ENCODE assay signal across 23 cellular contexts in the genomic region with DNA sequence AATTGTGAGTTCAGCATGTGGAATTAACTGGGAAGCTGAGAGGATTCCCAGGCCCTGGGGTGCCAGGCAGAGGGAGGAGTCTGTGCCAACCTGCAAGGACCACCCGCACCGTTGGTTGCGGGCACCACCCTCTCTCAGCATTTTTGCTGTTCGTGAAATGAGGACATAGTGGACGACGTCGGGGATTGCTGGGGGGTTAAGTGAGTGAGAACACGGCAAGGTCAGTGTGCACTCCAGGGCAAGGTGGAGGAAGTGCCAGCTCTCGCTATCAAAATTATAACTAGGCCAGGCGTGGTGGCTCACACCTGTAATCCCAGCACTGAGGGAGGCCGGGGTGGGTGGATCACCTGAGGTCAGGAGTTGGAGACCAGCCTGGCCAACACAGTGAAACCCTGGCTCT. TPM values are rescaled to one million over a fixed set of nuclear protein-coding genes. Genes with fewer than 3 reads are reported as not detected.
DNase-seq lines count a peak whose midpoint lies in the region; ATAC-seq and TF ChIP-seq lines count a peak whose summit lies in the region.
"Had no signal": no experiment of that assay in that cellular context is flagged by ENCODE, and none has a peak within 500 bp of the region (broad histone marks: within the 10 kb centered on the region; RNA-seq: fewer than 3 reads in every experiment).

No MANE protein-coding gene starts in this region.

- intact Hi-C loops in PC-9 (cut with micrococcal nuclease; ENCODE audit: unreplicated experiment) = loop anchor here (10.0 kb wide), 1 partner anchor 143 kb away; no protein-coding TSS in a partner anchor
- intact Hi-C loops in lower leg skin (cut with DNase I; ENCODE audit: low total_unique reads) = no loop called here

- peak overlapping the region; percentile 99 for H3K4me2 ChIP-seq in PC-9

- DNase-seq in PC-9 (no peak), lower leg skin (ENCODE audit: low spot score in 2 of 2) (no peak), suprapubic skin (ENCODE audit: low spot score in 2 of 2) (no peak), NCI-H82 treated with DMSO at 0.1 percent for 48 hours (lab: John Stamatoyannopoulos, UW; ENCODE audit: unreplicated experiment) (no peak), NCI-H2081 (lab: John Stamatoyannopoulos, UW) (no peak)
- DNase-seq: ACHN; activated CD8-positive, alpha-beta memory T cell treated with anti-CD3 and anti-CD28 coated beads, Interleukin-2, amount 50 U/mL, for 4 hours; activated effector memory CD4-positive, alpha-beta T cell treated with Interleukin-2 at 50 U/mL for 16 hours; C1 segment of cervical spinal cord; GM23248; left cardiac atrium; stimulated activated CD4-positive, alpha-beta T cell treated with anti-CD3 and anti-CD28 coated beads, Interleukin-12 subunit alpha, Interleukin-12 subunit beta, amount 100 ng/mL, for 4 hours had no signal

- TF ChIP-seq POLR2A in lower leg skin (IDR thresholded peaks at IDR 0.05) (no peak), suprapubic skin (IDR thresholded peaks at IDR 0.05) (no peak)

- no peak for TF ChIP-seq EP300 in suprapubic skin (IDR thresholded peaks at IDR 0.05)

- H3K36me3 ChIP-seq in PC-9 (ENCODE audit: low read depth) = peaks cover 4% of the 10 kb centered on the region; the same call in 1 of the 2 replicates
- H3K36me3 ChIP-seq in duodenal mucosa (ENCODE audit: control insufficient read depth in 1 of 2, insufficient read depth in 2 of 2, low read length in 2 of 2) = no peaks in the 10 kb centered on the region
- H3K36me3 ChIP-seq in suprapubic skin = peaks cover 7% of the 10 kb centered on the region
- H3K36me3 ChIP-seq: gastroesophageal sphincter, neutrophil, SJSA1 had no signal

- H3K27me3 ChIP-seq in PC-9 (ENCODE audit: insufficient read depth, low read depth) (no peaks in the 10 kb centered on the region), duodenal mucosa (ENCODE audit: control insufficient read depth in 1 of 2, insufficient read depth in 2 of 2, low read length in 2 of 2) (no peaks in the 10 kb centered on the region), suprapubic skin (no peaks in the 10 kb centered on the region)
- H3K27me3 ChIP-seq: SJSA1 had no signal

- no peak for TF ChIP-seq CTCF in PC-9 (conservative IDR thresholded peaks at IDR 0.05)
- TF ChIP-seq CTCF in lower leg skin (IDR thresholded peaks at IDR 0.05) = no peak
- TF ChIP-seq CTCF in suprapubic skin (IDR thresholded peaks at IDR 0.05) = no peak

- BruUV-seq in PC-9 (replicated peaks; lab: Mats Ljungman, UMichigan) = no TSS peak

- no peaks in the 10 kb centered on the region for H4K20me1 ChIP-seq in PC-9 (ENCODE audit: insufficient read depth)

- H3K9me3 ChIP-seq in PC-9 (ENCODE audit: insufficient read depth, low read depth) (no peaks in the 10 kb centered on the region), duodenal mucosa (ENCODE audit: control insufficient read depth in 1 of 2, low read length in 2 of 2) (no peaks in the 10 kb centered on the region), suprapubic skin (no peaks in the 10 kb centered on the region)
- H3K9me3 ChIP-seq: gastroesophageal sphincter, neutrophil, SJSA1 had no signal

- H3K27ac ChIP-seq in PC-9 (peak overlapping the region; percentile 90), duodenal mucosa (ENCODE audit: low read depth, low read length) (peak overlapping the region; percentile 36), suprapubic skin (peak overlapping the region; percentile 88)
- H3K27ac ChIP-seq: GM23248, neutrophil, SJSA1 had no signal

- H2AFZ ChIP-seq in PC-9 = no peak overlapping the region
- H2AFZ ChIP-seq: GM23248 had no signal

- WGBS in lower leg skin, 2 donors = 35% methylated on average over 11 of the region's 11 CpGs
- 63% methylated on average over 11 of the region's 11 CpGs for WGBS in suprapubic skin

- peaks cover 69% of the 10 kb centered on the region for H3F3A ChIP-seq in PC-9 (ENCODE audit: insufficient read depth, low read depth)

- H3K27ac Mint-ChIP-seq in activated T-helper 17 cell treated with anti-CD3 and anti-CD28 coated beads, Interleukin-2, amount 50 U/mL, for 72 hours = no peak overlapping the region
- H3K27ac Mint-ChIP-seq: T-helper 1 cell treated with Interleukin-12 subunit alpha and Interleukin-12 subunit beta and Interleukin-4 antibody, amounts not matched to agents 30 μg/mL and 1 μg/mL, for 36 hours had no signal

- H3K9me3 Mint-ChIP-seq in activated T-helper 17 cell treated with anti-CD3 and anti-CD28 coated beads, Interleukin-2, amount 50 U/mL, for 72 hours = no peaks in the 10 kb centered on the region
- H3K9me3 Mint-ChIP-seq: brain; T-helper 1 cell treated with Interleukin-12 subunit alpha and Interleukin-12 subunit beta and Interleukin-4 antibody, amounts not matched to agents 30 μg/mL and 1 μg/mL, for 36 hours had no signal

- POLR2A ChIA-PET in PC-9 (lab: Charles Lee; ENCODE audit: unreplicated experiment) = no interaction called here

- H3K9ac ChIP-seq in duodenal mucosa (ENCODE audit: low read depth in 1 of 2, low read length in 2 of 2) = peak overlapping the region in 1 of 2 donors; percentile 86
- H3K9ac ChIP-seq: GM23248 had no signal

- H3K27me3 Mint-ChIP-seq in activated T-helper 17 cell treated with anti-CD3 and anti-CD28 coated beads, Interleukin-2, amount 50 U/mL, for 72 hours = no peaks in the 10 kb centered on the region

- peaks cover 5% of the 10 kb centered on the region for H3K4me1 Mint-ChIP-seq in activated T-helper 17 cell treated with anti-CD3 and anti-CD28 coated beads, Interleukin-2, amount 50 U/mL, for 72 hours

- peaks cover 51% of the 10 kb centered on the region for H3K79me2 ChIP-seq in PC-9 (ENCODE audit: low read depth)

- H3K4me3 ChIP-seq in PC-9 (peak overlapping the region; percentile 89), duodenal mucosa (ENCODE audit: low read depth in 1 of 2, low read length in 2 of 2) (peak overlapping the region in 1 of 2 donors; percentile 91), lower leg skin (ENCODE audit: low read depth, poor library complexity, severe bottlenecking) (peak overlapping the region; percentile 14), suprapubic skin (peak overlapping the region; percentile 57)
- H3K4me3 ChIP-seq: GM23248, K562, SJSA1 had no signal

- no peak overlapping the region for H3K4me3 Mint-ChIP-seq in activated T-helper 17 cell treated with anti-CD3 and anti-CD28 coated beads, Interleukin-2, amount 50 U/mL, for 72 hours
- H3K4me3 Mint-ChIP-seq: T-helper 1 cell treated with Interleukin-12 subunit alpha and Interleukin-12 subunit beta and Interleukin-4 antibody, amounts not matched to agents 30 μg/mL and 1 μg/mL, for 36 hours had no signal

- H3K36me3 Mint-ChIP-seq in activated T-helper 17 cell treated with anti-CD3 and anti-CD28 coated beads, Interleukin-2, amount 50 U/mL, for 72 hours (ENCODE audit: low read depth) = no peaks in the 10 kb centered on the region
- H3K36me3 Mint-ChIP-seq: brain had no signal

- no peaks in the 10 kb centered on the region for H3K9me2 ChIP-seq in PC-9 (ENCODE audit: insufficient read depth)

- CTCF ChIA-PET in PC-9 (lab: Charles Lee) = interaction anchor here (0.6 kb wide), 2 partner anchors 18 to 122 kb away, joined by 3 to 4 read pairs; no protein-coding TSS in a partner anchor

- H3K4me1 ChIP-seq in PC-9 (replicated peaks; ENCODE audit: insufficient read depth) = peaks cover 79% of the 10 kb centered on the region
- peaks cover 44 to 62% of the 10 kb centered on the region in 2 donors for H3K4me1 ChIP-seq in duodenal mucosa (ENCODE audit: control insufficient read depth in 1 of 2, insufficient read depth in 2 of 2, low read length in 2 of 2)
- H3K4me1 ChIP-seq in suprapubic skin = peaks cover 69% of the 10 kb centered on the region
- H3K4me1 ChIP-seq: SJSA1 had no signal

- ATAC-seq in HG02610 (IDR thresholded peaks at IDR 0.05; ENCODE audit: unreplicated experiment) = no peak
- no peak for ATAC-seq in activated T-helper 17 cell treated with anti-CD3 and anti-CD28 coated beads, Interleukin-2, amount 50 U/mL, for 72 hours (replicated peaks)
- ATAC-seq: gastroesophageal sphincter, K562, left cardiac atrium had no signal

RNA-seq across cellular contexts. Expression of a gene that starts 2.2 kb away (rescaled TPM):
- 240 and 287 TPM in 2 replicates for total RNA-seq in PC-9 (2021)
- total RNA-seq in lower leg skin = 100 to 1,000 TPM; 391 to 630 (median 546) TPM
- total RNA-seq in suprapubic skin = 100 to 1,000 TPM; 383 to 765 (median 575) TPM
- not detected for total RNA-seq in activated T-helper 17 cell treated with anti-CD3 and anti-CD28 coated beads, Interleukin-2, amount 50 U/mL, for 72 hours
- total RNA-seq: endothelial cell of umbilical vein, GM23248, pulmonary artery endothelial cell, SJSA1 had no signal

RNA-seq across cellular contexts. Expression of a gene that starts 17.1 kb away (rescaled TPM):
- total RNA-seq in PC-9 (2021) (1.2 and 1.3 TPM in 2 replicates), lower leg skin (10 to 100 TPM in 1 of 4 donors, 1 to 10 TPM in 3; 4.3 to 19.4 (median 8.9) TPM), suprapubic skin (10 to 100 TPM in 1 of 4 donors, 1 to 10 TPM in 3; 4.3 to 11.8 (median 7.8) TPM)
- 1 to 10 TPM in 1 of 2 donors, not detected in 1; 1.9 TPM for total RNA-seq in activated T-helper 17 cell treated with anti-CD3 and anti-CD28 coated beads, Interleukin-2, amount 50 U/mL, for 72 hours
- total RNA-seq: endothelial cell of umbilical vein, pulmonary artery endothelial cell, SJSA1 had no signal

RNA-seq across cellular contexts. Expression of a gene that starts 20.8 kb away (rescaled TPM):
- total RNA-seq in PC-9 (2021) (not detected in 2 replicates), lower leg skin (10 to 100 TPM in 1 of 4 donors, 1 to 10 TPM in 2, not detected in 1; 5.5 to 20.9 (median 6.5) TPM), suprapubic skin (10 to 100 TPM in 1 of 4 donors, 1 to 10 TPM in 3; 2.0 to 10.9 (median 6.7) TPM)
- under 1 TPM; 0.54 to 0.93 TPM for total RNA-seq in activated T-helper 17 cell treated with anti-CD3 and anti-CD28 coated beads, Interleukin-2, amount 50 U/mL, for 72 hours
- total RNA-seq: endothelial cell of umbilical vein, SJSA1 had no signal

RNA-seq across cellular contexts. Expression of a gene that starts 25.3 kb away (rescaled TPM):
- total RNA-seq in PC-9 (2021) (not detected in 2 replicates), lower leg skin (1 to 10 TPM in 1 of 4 donors, not detected in 3; 1.3 TPM), suprapubic skin (1 to 10 TPM in 1 of 4 donors, not detected in 3; 2.2 TPM)
- total RNA-seq in activated T-helper 17 cell treated with anti-CD3 and anti-CD28 coated beads, Interleukin-2, amount 50 U/mL, for 72 hours = 1 to 10 TPM in 1 of 2 donors, under 1 TPM in 1; 0.40 to 1.4 TPM
- total RNA-seq: endothelial cell of umbilical vein, gastroesophageal sphincter, GM23248, left cardiac atrium, pulmonary artery endothelial cell, SJSA1 had no signal

RNA-seq across cellular contexts. Expression of a gene that starts 36.7 kb away (rescaled TPM):
- 137 and 181 TPM in 2 replicates for total RNA-seq in PC-9 (2021)
- total RNA-seq in lower leg skin = 10 to 100 TPM; 41.4 to 59.8 (median 57.7) TPM
- 10 to 100 TPM; 29.8 to 64.8 (median 37.7) TPM for total RNA-seq in suprapubic skin
- total RNA-seq in activated T-helper 17 cell treated with anti-CD3 and anti-CD28 coated beads, Interleukin-2, amount 50 U/mL, for 72 hours = 100 to 1,000 TPM; 214 to 257 TPM

Comparison
In these comparisons a context has a peak if more than half of its experiments do, and no peak if none do; other contexts are left out.
1. H3K27ac ChIP-seq: peak in every context shown above with its lines; median percentile 90 in PC-9; 88 in suprapubic skin; 36 in duodenal mucosa.
2. RNA of a gene that starts 2.2 kb away (total RNA-seq): 383 to 765 TPM in suprapubic skin, 391 to 630 TPM in lower leg skin and 240 to 287 TPM in PC-9; not detected in activated T-helper 17 cell treated with anti-CD3 and anti-CD28 coated beads, Interleukin-2, amount 50 U/mL, for 72 hours; every median in the first group is over 100 times any median in the second.